9 cellular contexts compared by ENCODE assay signal in the genomic region with DNA sequence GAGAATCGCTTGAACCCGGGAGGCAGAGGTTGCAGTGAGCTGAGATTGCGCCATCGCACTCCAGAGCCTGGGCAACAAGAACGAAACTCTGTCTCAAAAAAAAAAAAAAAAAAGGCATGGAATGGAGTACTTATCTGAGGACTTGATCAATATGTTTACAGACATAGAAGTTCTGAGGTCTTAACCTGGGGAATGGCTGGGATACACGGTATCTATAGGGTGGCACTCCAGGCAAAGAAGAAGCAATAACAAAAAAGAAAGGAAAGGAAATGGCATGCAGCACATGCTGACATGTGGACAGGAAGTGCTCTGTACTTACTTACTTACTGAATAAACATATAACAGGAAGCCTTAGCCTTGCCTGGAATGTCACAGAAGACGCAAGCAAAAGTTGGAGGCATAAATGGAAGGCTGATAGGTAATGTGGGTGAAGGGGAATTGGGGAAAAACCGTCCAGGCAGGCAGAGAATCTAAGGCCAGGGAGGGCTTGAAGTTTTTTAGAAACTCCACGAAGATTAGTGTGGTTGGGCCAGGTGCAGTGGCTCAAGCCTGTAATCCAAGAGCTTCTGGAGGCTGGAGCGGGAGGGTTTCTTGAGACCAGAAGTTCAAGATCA. TPM values are rescaled to one million over a fixed set of nuclear protein-coding genes. Genes with fewer than 3 reads are reported as not detected.
DNase-seq lines count a peak whose midpoint lies in the region; ATAC-seq and TF ChIP-seq lines count a peak whose summit lies in the region.
"Had no signal": no experiment of that assay in that cellular context is flagged by ENCODE, and none has a peak within 500 bp of the region (broad histone marks: within the 10 kb centered on the region; RNA-seq: fewer than 3 reads in every experiment).

No MANE protein-coding gene starts in this region.

- no peaks in the 10 kb centered on the region for H3K27me3 ChIP-seq in tibial artery
- H3K27me3 ChIP-seq in body of pancreas = no peaks in the 10 kb centered on the region

- H3K4me3 ChIP-seq in tibial artery (no peak overlapping the region), body of pancreas (no peak overlapping the region)

- H3K9me3 ChIP-seq in tibial artery (no peaks in the 10 kb centered on the region), body of pancreas (no peaks in the 10 kb centered on the region)

- H3K4me3 Mint-ChIP-seq in activated CD4-positive, alpha-beta T cell treated with anti-CD3 and anti-CD28 coated beads, Interleukin-2, amount 10 ng/mL, durations not matched to agents 24 days and 14 days = peak overlapping the region; percentile 78

- no peak for ATAC-seq in body of pancreas

- 52 to 61% methylated on average over 10 of the region's 10 CpGs for WGBS in body of pancreas, 2 donors

- peaks cover 0 to 59% (median 41%) of the 10 kb centered on the region in 4 donors for H3K4me1 ChIP-seq in tibial artery
- no peaks in the 10 kb centered on the region for H3K4me1 ChIP-seq in body of pancreas

- intact Hi-C loops in activated CD4-positive, alpha-beta T cell treated with anti-CD3 and anti-CD28 coated beads, Interleukin-2, amount 10 ng/mL, durations not matched to agents 24 days and 14 days (cut with micrococcal nuclease) = loop anchor here (1.0 kb wide), 1 partner anchor 10 kb away; a partner anchor contains a TSS
- intact Hi-C loops in tibial artery (cut with DNase I; ENCODE audit: low total_unique reads) = no loop called here
- intact Hi-C loops in body of pancreas (cut with DNase I) = no loop called here

- H3K27ac ChIP-seq in tibial artery = peak overlapping the region; percentile 86 to 90
- peak overlapping the region in 2 of 4 donors; percentile 24 to 60 for H3K27ac ChIP-seq in body of pancreas
- H3K27ac ChIP-seq: epithelial cell of prostate had no signal

- peak; percentile 74 for DNase-seq in activated CD4-positive, alpha-beta T cell treated with anti-CD3 and anti-CD28 coated beads, Interleukin-2, amount 10 ng/mL, durations not matched to agents 24 days and 14 days
- no peak for DNase-seq in activated CD4-positive, alpha-beta T cell treated with anti-CD3 and anti-CD28 coated beads, Interleukin-2, amount 50 U/mL, for 4 hours
- DNase-seq in activated T-cell treated with anti-CD3 and anti-CD28 coated beads, Interleukin-2, amount 50 U/mL, for 48 hours = peak; percentile 49 to 53
- DNase-seq in left kidney (ENCODE audit: low read depth, low spot score) (peak; percentile 36), tibial artery (no peak), NCI-H774 (lab: John Stamatoyannopoulos, UW) (no peak), body of pancreas (no peak), mucosa of gallbladder (ENCODE audit: low spot score) (no peak)

- H3K36me3 ChIP-seq in tibial artery (no peaks in the 10 kb centered on the region), body of pancreas (replicated peaks in 1 of 2; ENCODE audit: insufficient read depth in 1 of 2, low read depth in 2 of 2) (no peaks in the 10 kb centered on the region)

- H3K27me3 Mint-ChIP-seq in activated CD4-positive, alpha-beta T cell treated with anti-CD3 and anti-CD28 coated beads, Interleukin-2, amount 10 ng/mL, durations not matched to agents 24 days and 14 days = no peaks in the 10 kb centered on the region

- peaks cover 23% of the 10 kb centered on the region for H3K4me1 Mint-ChIP-seq in activated CD4-positive, alpha-beta T cell treated with anti-CD3 and anti-CD28 coated beads, Interleukin-2, amount 10 ng/mL, durations not matched to agents 24 days and 14 days

- H3K36me3 Mint-ChIP-seq in activated CD4-positive, alpha-beta T cell treated with anti-CD3 and anti-CD28 coated beads, Interleukin-2, amount 10 ng/mL, durations not matched to agents 24 days and 14 days (ENCODE audit: low read depth) = no peaks in the 10 kb centered on the region

- TF ChIP-seq POLR2A in body of pancreas (IDR thresholded peaks at IDR 0.05) = no peak

- no peaks in the 10 kb centered on the region for H3K9me3 Mint-ChIP-seq in activated CD4-positive, alpha-beta T cell treated with anti-CD3 and anti-CD28 coated beads, Interleukin-2, amount 10 ng/mL, durations not matched to agents 24 days and 14 days

- H3K27ac Mint-ChIP-seq in activated CD4-positive, alpha-beta T cell treated with anti-CD3 and anti-CD28 coated beads, Interleukin-2, amount 10 ng/mL, durations not matched to agents 24 days and 14 days = peak overlapping the region; percentile 99

- TF ChIP-seq CTCF in tibial artery (IDR thresholded peaks at IDR 0.05) (no peak), body of pancreas (IDR thresholded peaks at IDR 0.05) (no peak)

RNA-seq across cellular contexts. Expression of a gene that starts 10.1 kb away (rescaled TPM):
- total RNA-seq in activated CD4-positive, alpha-beta T cell treated with anti-CD3 and anti-CD28 coated beads, Interleukin-2, amount 10 ng/mL, durations not matched to agents 24 days and 14 days = 56.0 and 61.4 TPM in 2 replicates
- total RNA-seq in body of pancreas (10 to 100 TPM; 42.3 to 57.4 TPM), mucosa of gallbladder (78.3 TPM)

RNA-seq across cellular contexts. Expression of a gene that starts 19.8 kb away (rescaled TPM):
- total RNA-seq in activated CD4-positive, alpha-beta T cell treated with anti-CD3 and anti-CD28 coated beads, Interleukin-2, amount 10 ng/mL, durations not matched to agents 24 days and 14 days = 78.9 and 79.5 TPM in 2 replicates
- total RNA-seq in body of pancreas = 10 to 100 TPM; 30.3 to 36.6 TPM
- 35.3 TPM for total RNA-seq in mucosa of gallbladder

Comparison
In these comparisons a context has a peak if more than half of its experiments do, and no peak if none do; other contexts are left out.
1. DNase-seq: peak in activated CD4-positive, alpha-beta T cell treated with anti-CD3 and anti-CD28 coated beads, Interleukin-2, amount 10 ng/mL, durations not matched to agents 24 days and 14 days (single experiment), activated T-cell treated with anti-CD3 and anti-CD28 coated beads, Interleukin-2, amount 50 U/mL, for 48 hours (2 of 2) and left kidney (single experiment); none in activated CD4-positive, alpha-beta T cell treated with anti-CD3 and anti-CD28 coated beads, Interleukin-2, amount 50 U/mL, for 4 hours (0 of 2), tibial artery (0 of 2), NCI-H774 (single experiment), body of pancreas (0 of 4) and mucosa of gallbladder (single experiment).